ENCODE assay signal across 8 cellular contexts in the genomic region with DNA sequence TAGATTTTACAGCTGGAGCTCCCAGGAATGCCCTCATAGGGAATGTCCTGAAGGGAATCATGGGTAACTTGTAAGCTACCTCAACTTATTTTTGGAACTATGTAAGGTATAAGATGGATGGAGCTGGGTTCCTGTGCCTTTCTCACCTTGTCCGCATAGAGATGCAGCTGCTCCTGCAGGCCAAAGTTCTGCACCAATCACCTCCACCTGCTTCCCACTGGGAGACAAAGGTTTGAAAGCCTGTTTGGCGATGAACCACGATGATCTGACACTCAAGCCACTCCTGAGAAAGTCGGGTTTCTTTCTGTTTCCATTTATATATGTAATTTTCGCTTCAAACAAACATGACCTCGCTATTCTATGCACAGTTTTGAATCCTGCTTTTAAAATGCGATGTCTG. TPM values are rescaled to one million over a fixed set of nuclear protein-coding genes. Genes with fewer than 3 reads are reported as not detected.
DNase-seq lines count a peak whose midpoint lies in the region; ATAC-seq and TF ChIP-seq lines count a peak whose summit lies in the region.

No MANE protein-coding gene starts in this region.

- H3K4me3 ChIP-seq in GM06990 (replicated peaks; ENCODE audit: low read depth, low read length) (peak overlapping the region; percentile 76), tibial nerve (peak overlapping the region; percentile 45 to 90 (median 66))

- peak overlapping the region; percentile 61 for H3K27ac Mint-ChIP-seq in activated naive CD8-positive, alpha-beta T cell

- H3K36me3 ChIP-seq in GM06990 (ENCODE audit: control insufficient read depth, insufficient read depth, low read length) (peaks cover 2% of the 10 kb centered on the region), tibial nerve (peaks cover 0 to 22% (median 0%) of the 10 kb centered on the region in 3 donors)

- H3K27me3 ChIP-seq in GM06990 (replicated peaks; ENCODE audit: control insufficient read depth, insufficient read depth, low read length): no peaks in the 10 kb centered on the region
- H3K27me3 ChIP-seq in tibial nerve: no peaks in the 10 kb centered on the region

- H3K27ac ChIP-seq in tibial nerve: peak overlapping the region in 1 of 4 donors; percentile 64
- H3K27ac ChIP-seq in substantia nigra (ENCODE audit: low read depth, low read length, poor library complexity, severe bottlenecking): no peak overlapping the region

- peak overlapping the region; percentile 90 for H3K4me3 Mint-ChIP-seq in activated naive CD8-positive, alpha-beta T cell

- TF ChIP-seq CTCF in GM06990 (IDR thresholded peaks at IDR 0.05; ENCODE audit: insufficient read depth, low read length, poor library complexity, severe bottlenecking) (no peak), tibial nerve (IDR thresholded peaks at IDR 0.05) (no peak)

- H3K27me3 Mint-ChIP-seq in activated naive CD8-positive, alpha-beta T cell: no peaks in the 10 kb centered on the region

- peaks cover under 1% of the 10 kb centered on the region for H3K36me3 Mint-ChIP-seq in activated naive CD8-positive, alpha-beta T cell

- H3K4me1 Mint-ChIP-seq in activated naive CD8-positive, alpha-beta T cell (ENCODE audit: low read depth): peaks cover 45% of the 10 kb centered on the region

- no peak for DNase-seq in GM06990 (ENCODE audit: extremely low read depth, insufficient read length)
- DNase-seq in HuH-7.5 (ENCODE audit: low spot score): peak; percentile 15
- peak; percentile 7 for DNase-seq in kidney tubule cell (ENCODE audit: low spot score)
- no peak for DNase-seq in tibial nerve (ENCODE audit: low spot score in 2 of 2)
- DNase-seq in substantia nigra (lab: John Stamatoyannopoulos, UW): no peak
- no peak for DNase-seq in foreskin melanocyte

- no peak for ATAC-seq in GM21529 (IDR thresholded peaks at IDR 0.05; ENCODE audit: unreplicated experiment)

- TF ChIP-seq POLR2A in tibial nerve (IDR thresholded peaks at IDR 0.05): no peak

- TF ChIP-seq EP300 in tibial nerve (IDR thresholded peaks at IDR 0.05): no peak

- H3K4me1 ChIP-seq in tibial nerve: peaks cover 0 to 15% (median 0%) of the 10 kb centered on the region in 4 donors

- H3K9me3 Mint-ChIP-seq in activated naive CD8-positive, alpha-beta T cell (ENCODE audit: low read depth): no peaks in the 10 kb centered on the region

- no peaks in the 10 kb centered on the region for H3K9me3 ChIP-seq in tibial nerve

- WGBS in tibial nerve, 2 donors: 20 to 25% methylated on average over 7 of the region's 7 CpGs

RNA-seq across cellular contexts. Expression of a gene that starts 0.6 kb away (rescaled TPM):
- under 1 TPM; 0.22 to 0.90 (median 0.50) TPM for total RNA-seq in tibial nerve

RNA-seq across cellular contexts. Expression of a gene that starts 38.9 kb away (rescaled TPM):
- 10 to 100 TPM; 14.9 to 26.4 (median 16.6) TPM for total RNA-seq in tibial nerve

RNA-seq across cellular contexts. Expression of a gene that starts 39.9 kb away (rescaled TPM):
- total RNA-seq in tibial nerve: 10 to 100 TPM; 46.5 to 66.9 (median 55.9) TPM

Comparison
In these comparisons a context has a peak if more than half of its experiments do, and no peak if none do; other contexts are left out.
1. DNase-seq: peak in HuH-7.5 (single experiment) and kidney tubule cell (single experiment); none in GM06990 (single experiment), tibial nerve (0 of 2), substantia nigra (0 of 49) and foreskin melanocyte (single experiment).